ENCODE assay signal across 12 cellular contexts in the genomic region with DNA sequence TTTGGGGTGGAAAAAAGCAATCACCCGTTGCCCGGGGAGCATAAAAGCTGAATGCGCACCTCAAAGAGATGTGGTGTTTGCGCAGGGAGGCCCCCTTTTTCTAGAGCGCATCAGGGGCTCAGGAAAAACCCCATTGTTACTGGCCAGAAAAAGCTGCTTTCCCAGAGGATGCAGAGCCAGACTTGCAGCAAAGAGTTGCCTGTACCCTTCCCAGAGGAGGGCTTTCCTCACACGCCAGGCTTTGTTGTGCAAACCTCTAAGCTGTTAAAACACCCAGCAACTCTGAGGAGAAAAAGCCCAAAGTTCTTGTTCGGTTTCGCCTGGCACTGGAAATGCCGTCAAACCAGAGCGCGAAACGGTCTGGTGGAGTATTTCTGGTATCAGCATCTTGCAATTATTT.
A peak's percentile ranks its signal among the peaks of the same experiment; 100 is the strongest.
DNase-seq lines count a peak whose midpoint lies in the region; TF ChIP-seq lines count a peak whose summit lies in the region.
"Had no signal": no experiment of that assay in that cellular context is flagged by ENCODE, and none has a peak within 500 bp of the region (broad histone marks: within the 10 kb centered on the region; RNA-seq: fewer than 3 reads in every experiment).

No MANE protein-coding gene starts in this region.

- H3K27me3 ChIP-seq in iPS-18a (ENCODE audit: control insufficient read depth, insufficient read depth, low read length): peaks cover 99% of the 10 kb centered on the region

- H3K9me3 ChIP-seq in iPS-18a (ENCODE audit: control insufficient read depth, low read depth, low read length): no peaks in the 10 kb centered on the region
- H3K9me3 ChIP-seq: BLaER1, Peyer's patch had no signal

- in situ Hi-C loops in astrocyte of the spinal cord (cut with HindIII; ENCODE audit: low sequenced_read_pairs): no loop called here

- H3K36me3 ChIP-seq in iPS-18a (ENCODE audit: control insufficient read depth, low read depth, low read length): no peaks in the 10 kb centered on the region
- H3K36me3 ChIP-seq: BLaER1, Peyer's patch had no signal

- DNase-seq in NCI-H748 (lab: John Stamatoyannopoulos, UW; ENCODE audit: unreplicated experiment): peak; percentile 33
- no peak for DNase-seq in NCI-H748 treated with DMSO at 0.1 percent for 48 hours (lab: John Stamatoyannopoulos, UW)
- peak; percentile 9 for DNase-seq in astrocyte of the spinal cord (ENCODE audit: low read depth, low spot score)
- no peak for DNase-seq in NCI-H146 treated with DMSO at 0.1 percent for 48 hours (lab: John Stamatoyannopoulos, UW; ENCODE audit: unreplicated experiment)
- no peak for DNase-seq in OCI-M2 (lab: John Stamatoyannopoulos, UW; ENCODE audit: unreplicated experiment)
- DNase-seq in NCI-H1694 (lab: John Stamatoyannopoulos, UW): no peak
- DNase-seq: CD8-positive, alpha-beta T cell; NCI-H1930; NCI-H510A; Peyer's patch had no signal

- H3K4me1 ChIP-seq in iPS-18a (ENCODE audit: control insufficient read depth, low read depth, low read length): peaks cover 51% of the 10 kb centered on the region
- H3K4me1 ChIP-seq: BLaER1 had no signal

- H3K27ac ChIP-seq in iPS-18a (ENCODE audit: low read length): no peak overlapping the region
- H3K27ac ChIP-seq: BLaER1, Peyer's patch had no signal

- TF ChIP-seq CTCF in astrocyte of the spinal cord (IDR thresholded peaks at IDR 0.05; ENCODE audit: low read depth, low read length): no peak

- no peak overlapping the region for H3K9ac ChIP-seq in iPS-18a (ENCODE audit: low read length)
- H3K9ac ChIP-seq: BLaER1 had no signal

- H3K4me3 ChIP-seq in astrocyte of the spinal cord (ENCODE audit: low read depth, low read length) (no peak overlapping the region), iPS-18a (ENCODE audit: low read length) (peak overlapping the region; percentile 51)
- H3K4me3 ChIP-seq: BLaER1, Peyer's patch had no signal

Comparison
In these comparisons a context has a peak if more than half of its experiments do, and no peak if none do; other contexts are left out.
1. DNase-seq: peak in NCI-H748 (single experiment) and astrocyte of the spinal cord (single experiment); none in NCI-H748 treated with DMSO at 0.1 percent for 48 hours (single experiment), NCI-H146 treated with DMSO at 0.1 percent for 48 hours (single experiment), OCI-M2 (single experiment) and NCI-H1694 (single experiment).